In genomic region chr22:20043057-20043996, GRCh38 we compare ENCODE assay signal across 1 cellular context.
TF ChIP-seq lines count a peak whose summit lies in the region.

No MANE protein-coding gene starts in this region.

TF ChIP-seq in H1, 55 proteins besides CTCF, POLR2A, EP300 and RAD21:
- TF ChIP-seq SP2 (IDR thresholded peaks at IDR 0.05; ENCODE audit: low read length) (no peak), GABPA (IDR thresholded peaks at IDR 0.05; ENCODE audit: borderline replicate concordance, insufficient read depth, low read length) (no peak), HDAC6 (IDR thresholded peaks at IDR 0.05; ENCODE audit: low read depth, low read length) (no peak), ATF2 (IDR thresholded peaks at IDR 0.05; ENCODE audit: low read length) (no peak), MAFK (IDR thresholded peaks at IDR 0.05; ENCODE audit: low read depth, low read length) (no peak), RFX5 (IDR thresholded peaks at IDR 0.05; ENCODE audit: borderline replicate concordance, low read depth, low read length) (no peak), EZH2 (IDR thresholded peaks at IDR 0.05; ENCODE audit: low read depth, low read length, severe bottlenecking) (no peak), JUND (IDR thresholded peaks at IDR 0.05; ENCODE audit: low read length) (no peak), CTBP2 (IDR thresholded peaks at IDR 0.05; ENCODE audit: borderline replicate concordance, insufficient read depth, insufficient read length, low read length) (no peak), BRCA1 (IDR thresholded peaks at IDR 0.05; ENCODE audit: low read depth, low read length) (no peak), USF2 (IDR thresholded peaks at IDR 0.05; ENCODE audit: low read length) (no peak), SUZ12 (IDR thresholded peaks at IDR 0.05; ENCODE audit: low read length) (no peak), ZNF274 (IDR thresholded peaks at IDR 0.05; ENCODE audit: borderline replicate concordance, extremely low read depth, low read length) (no peak), TAF1 (IDR thresholded peaks at IDR 0.05; ENCODE audit: low read depth, low read length) (no peak)
